21 cellular contexts compared by ENCODE assay signal in the genomic region with DNA sequence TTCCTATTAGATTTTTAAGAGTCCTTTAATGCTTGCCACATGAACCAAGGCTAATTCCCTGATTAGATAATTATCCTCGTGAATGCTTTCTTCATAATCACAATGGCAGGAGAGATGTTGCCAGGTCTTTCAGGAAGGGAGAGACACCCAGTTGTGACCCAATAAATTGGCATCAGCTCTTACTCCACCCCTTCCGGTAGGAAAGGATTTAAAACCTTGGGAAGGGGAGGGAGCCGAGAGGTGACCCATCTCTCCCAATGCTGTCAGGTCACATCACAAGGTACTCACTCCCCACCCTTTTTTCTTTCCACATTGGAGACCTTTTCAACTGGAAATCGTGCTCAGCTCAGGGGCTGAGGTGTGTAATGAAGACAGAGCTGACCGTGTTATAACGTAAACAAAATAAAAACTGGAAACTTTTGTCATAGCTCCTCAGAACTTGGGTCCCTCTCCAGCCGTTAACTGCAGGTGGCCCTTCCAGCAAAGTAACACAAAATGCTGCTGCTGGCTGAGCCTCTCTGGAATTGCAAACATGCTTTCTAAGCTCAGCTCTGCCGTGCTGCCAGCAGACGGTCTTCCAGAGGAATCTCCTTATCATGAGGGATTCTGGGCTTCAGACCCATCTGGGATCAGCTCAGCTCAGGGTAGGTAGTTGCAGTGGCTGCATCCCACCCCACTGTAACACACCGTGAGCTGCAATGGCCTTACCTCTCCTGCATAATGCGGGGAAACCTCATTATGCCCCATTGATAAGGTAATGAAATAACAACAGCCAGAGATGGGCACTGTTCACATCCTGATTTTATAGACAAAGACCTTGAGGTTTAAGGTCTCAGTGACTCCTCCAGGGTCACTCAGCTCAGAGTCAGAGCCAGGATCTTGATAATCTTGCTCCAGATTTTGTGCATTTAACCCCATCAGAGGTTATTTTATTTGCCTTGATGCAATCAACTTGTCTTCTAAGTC. TPM values are rescaled to one million over a fixed set of nuclear protein-coding genes. Genes with fewer than 3 reads are reported as not detected.
DNase-seq lines count a peak whose midpoint lies in the region; ATAC-seq and TF ChIP-seq lines count a peak whose summit lies in the region.
"Had no signal": no experiment of that assay in that cellular context is flagged by ENCODE, and none has a peak within 500 bp of the region (broad histone marks: within the 10 kb centered on the region; RNA-seq: fewer than 3 reads in every experiment).

No MANE protein-coding gene starts in this region.

- H3K27me3 ChIP-seq in HUES6 (ENCODE audit: control insufficient read depth, insufficient read depth, low read length) (no peaks in the 10 kb centered on the region), endodermal cell (ENCODE audit: control insufficient read depth, insufficient read depth, low read length, poor library complexity, severe bottlenecking) (no peaks in the 10 kb centered on the region), parathyroid adenoma (ENCODE audit: control insufficient read depth, insufficient read depth, low read length) (no peaks in the 10 kb centered on the region)
- H3K27me3 ChIP-seq: sigmoid colon had no signal

- peaks cover 4% of the 10 kb centered on the region for H3K9me3 Mint-ChIP-seq in endodermal cell
- H3K9me3 Mint-ChIP-seq: activated CD4-positive, alpha-beta memory T cell treated with anti-CD3 and anti-CD28 coated beads, Interleukin-2, amount 10 ng/mL, durations not matched to agents 7 days and 5 days; activated naive CD4-positive, alpha-beta T cell treated with anti-CD3 and anti-CD28 coated beads, Interleukin-2, amount 50 U/mL, for 72 hours had no signal

- peak overlapping the region; percentile 13 for H3K4me3 ChIP-seq in HUES6 (ENCODE audit: low read depth, low read length)
- no peak overlapping the region for H3K4me3 ChIP-seq in endodermal cell (ENCODE audit: low read length)
- H3K4me3 ChIP-seq in parathyroid adenoma (ENCODE audit: low read depth, low read length), result no peak overlapping the region
- H3K4me3 ChIP-seq: GM12878, mucosa of descending colon, sigmoid colon had no signal

- H3K27ac ChIP-seq in C4-2B, result peak overlapping the region; percentile 71
- no peak overlapping the region for H3K27ac ChIP-seq in HUES6 (ENCODE audit: low read depth, low read length)
- no peak overlapping the region for H3K27ac ChIP-seq in endodermal cell (ENCODE audit: low read depth, low read length)
- H3K27ac ChIP-seq in parathyroid adenoma, result no peak overlapping the region
- H3K27ac ChIP-seq: RWPE1 had no signal

- H3K27me3 Mint-ChIP-seq in endodermal cell (ENCODE audit: insufficient read depth), result no peaks in the 10 kb centered on the region

- H3K79me2 ChIP-seq in parathyroid adenoma, result no peaks in the 10 kb centered on the region

- H3K4me3 Mint-ChIP-seq in endodermal cell, result peak overlapping the region; percentile 9
- H3K4me3 Mint-ChIP-seq: activated CD4-positive, alpha-beta memory T cell treated with anti-CD3 and anti-CD28 coated beads, Interleukin-2, amount 10 ng/mL, durations not matched to agents 7 days and 5 days; activated T-cell treated with anti-CD3 and anti-CD28 coated beads, Interleukin-2, amount 50 U/mL, for 4 hours had no signal

- peak overlapping the region; percentile 72 for H3K27ac Mint-ChIP-seq in endodermal cell
- H3K27ac Mint-ChIP-seq: activated CD4-positive, alpha-beta memory T cell treated with anti-CD3 and anti-CD28 coated beads, Interleukin-2, amount 10 ng/mL, durations not matched to agents 7 days and 5 days; activated naive CD4-positive, alpha-beta T cell treated with anti-CD3 and anti-CD28 coated beads, Interleukin-2, amount 50 U/mL, for 72 hours had no signal

- H3K36me3 Mint-ChIP-seq in endodermal cell (ENCODE audit: low read depth), result no peaks in the 10 kb centered on the region
- H3K36me3 Mint-ChIP-seq: brain had no signal

- H3K9me3 ChIP-seq in HUES6 (ENCODE audit: control insufficient read depth, insufficient read depth, low read depth, low read length) (no peaks in the 10 kb centered on the region), endodermal cell (ENCODE audit: control insufficient read depth, low read length) (no peaks in the 10 kb centered on the region), parathyroid adenoma (ENCODE audit: control insufficient read depth, low read length) (no peaks in the 10 kb centered on the region)
- H3K9me3 ChIP-seq: mucosa of descending colon had no signal

- no peak overlapping the region for H3K4me2 ChIP-seq in parathyroid adenoma (ENCODE audit: low read length)

- peaks cover 28% of the 10 kb centered on the region for H3K4me1 Mint-ChIP-seq in endodermal cell
- H3K4me1 Mint-ChIP-seq: activated CD4-positive, alpha-beta memory T cell treated with anti-CD3 and anti-CD28 coated beads, Interleukin-2, amount 10 ng/mL, durations not matched to agents 7 days and 5 days had no signal

- H2AFZ ChIP-seq in parathyroid adenoma, result peak overlapping the region; percentile 39

- ATAC-seq in GM21360 (IDR thresholded peaks at IDR 0.05; ENCODE audit: unreplicated experiment), result no peak
- ATAC-seq: activated naive CD4-positive, alpha-beta T cell treated with anti-CD3 and anti-CD28 coated beads, Interleukin-2, amount 50 U/mL, for 72 hours; activated T-cell treated with anti-CD3 and anti-CD28 coated beads, Interleukin-2, amount 50 U/mL, for 4 hours; GM12878; mucosa of descending colon had no signal

- H3K9ac ChIP-seq in HUES6 (ENCODE audit: low read length), result no peak overlapping the region
- no peak overlapping the region for H3K9ac ChIP-seq in endodermal cell (ENCODE audit: extremely low read depth, low read length, poor library complexity, severe bottlenecking)
- H3K9ac ChIP-seq in parathyroid adenoma, result no peak overlapping the region

- H3K4me1 ChIP-seq in HUES6 (ENCODE audit: control insufficient read depth, insufficient read depth, low read length) (peaks cover 9% of the 10 kb centered on the region), endodermal cell (ENCODE audit: control insufficient read depth, insufficient read depth, low read length) (peaks cover 5% of the 10 kb centered on the region), parathyroid adenoma (peaks cover 5% of the 10 kb centered on the region)

- no peak for TF ChIP-seq CTCF in C4-2B (conservative IDR thresholded peaks at IDR 0.05)
- no peak for TF ChIP-seq CTCF in endodermal cell (conservative IDR thresholded peaks at IDR 0.05)
- TF ChIP-seq CTCF in parathyroid adenoma (IDR thresholded peaks at IDR 0.05), result no peak

- 49 to 52% methylated on average over 7 to 11 of the region's 11 CpGs for WGBS in endodermal cell (ENCODE audit: insufficient coverage in 1 of 2, insufficient read length in 1 of 2), 2 experiments

- no peaks in the 10 kb centered on the region for H3K36me3 ChIP-seq in HUES6 (ENCODE audit: control insufficient read depth, insufficient read depth, low read length)
- H3K36me3 ChIP-seq in endodermal cell (ENCODE audit: control insufficient read depth, insufficient read depth, low read length), result no peaks in the 10 kb centered on the region
- no peaks in the 10 kb centered on the region for H3K36me3 ChIP-seq in parathyroid adenoma (ENCODE audit: control insufficient read depth, insufficient read depth, low read length)
- H3K36me3 ChIP-seq: sigmoid colon had no signal

- DNase-seq in endodermal cell, result peak; percentile 81
- DNase-seq in anterior cingulate cortex (lab: John Stamatoyannopoulos, UW), result no peak
- DNase-seq in activated gamma-delta T cell treated with Interleukin-2 at 50 U/mL for 16 hours, result no peak
- DNase-seq: activated CD4-positive, alpha-beta memory T cell treated with anti-CD3 and anti-CD28 coated beads, Interleukin-2, amount 10 ng/mL, durations not matched to agents 7 days and 5 days; activated T-cell treated with anti-CD3 and anti-CD28 coated beads, Interleukin-2, amount 50 U/mL, for 4 hours; GDM1; head of caudate nucleus; kidney glomerular epithelial cell; mucosa of descending colon; NCI-H1048; sigmoid colon; stimulated activated CD4-positive, alpha-beta T cell treated with anti-CD3 and anti-CD28 coated beads, Interleukin-2, amount 100 ng/mL, for 24 hours had no signal

RNA-seq across cellular contexts. Expression of gene TMEM100, which starts 15.6 kb away (rescaled TPM):
- total RNA-seq in endodermal cell, result 1 to 10 TPM in 1 of 2 donors, under 1 TPM in 1; 0.71 to 4.3 TPM
- polyA plus RNA-seq in endodermal cell (2013, experiment 1 of 2), result 7.9 TPM
- 9.2 TPM for polyA plus RNA-seq in endodermal cell (2013, experiment 2 of 2)
- total RNA-seq: activated CD4-positive, alpha-beta memory T cell treated with anti-CD3 and anti-CD28 coated beads, Interleukin-2, amount 10 ng/mL, durations not matched to agents 7 days and 5 days; activated naive CD4-positive, alpha-beta T cell treated with anti-CD3 and anti-CD28 coated beads, Interleukin-2, amount 50 U/mL, for 72 hours; activated T-cell treated with anti-CD3 and anti-CD28 coated beads, Interleukin-2, amount 50 U/mL, for 4 hours; epithelial cell of proximal tubule; GM12878 had no signal
- polyA plus RNA-seq: GM12878 had no signal

RNA-seq across cellular contexts. Expression of gene PCTP, which starts 43.8 kb away (rescaled TPM):
- total RNA-seq in endodermal cell, result 10 to 100 TPM; 29.0 to 47.2 TPM
- 25.4 TPM for polyA plus RNA-seq in endodermal cell (2013, experiment 1 of 2)
- 27.3 TPM for polyA plus RNA-seq in endodermal cell (2013, experiment 2 of 2)
